In the genomic region with DNA sequence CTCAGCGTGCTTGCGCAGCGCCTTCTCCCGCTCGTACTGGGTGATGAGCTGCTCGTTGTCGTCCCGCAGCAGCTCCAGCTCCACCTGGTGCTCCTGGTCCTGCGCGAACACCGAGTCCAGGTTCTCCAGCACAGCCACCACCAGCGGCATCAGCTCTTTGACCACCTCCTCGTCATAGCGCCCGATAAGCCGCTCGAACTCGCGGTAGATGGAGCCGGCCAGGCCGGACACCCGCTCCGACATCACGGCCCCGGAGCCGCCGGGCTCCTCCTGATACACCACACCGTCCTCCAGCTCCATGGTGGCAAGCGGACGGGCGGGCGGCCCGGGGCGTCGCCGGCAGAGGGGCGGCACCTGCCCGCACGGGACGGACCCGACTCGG, we compare ENCODE assay signal across 1 cellular context.
TF ChIP-seq lines count a peak whose summit lies in the region.

No MANE protein-coding gene starts in this region.

TF ChIP-seq in K562, 482 proteins besides CTCF, POLR2A, EP300 and RAD21 (continued from another document and continues in another):
- TF ChIP-seq, protein P1, sequence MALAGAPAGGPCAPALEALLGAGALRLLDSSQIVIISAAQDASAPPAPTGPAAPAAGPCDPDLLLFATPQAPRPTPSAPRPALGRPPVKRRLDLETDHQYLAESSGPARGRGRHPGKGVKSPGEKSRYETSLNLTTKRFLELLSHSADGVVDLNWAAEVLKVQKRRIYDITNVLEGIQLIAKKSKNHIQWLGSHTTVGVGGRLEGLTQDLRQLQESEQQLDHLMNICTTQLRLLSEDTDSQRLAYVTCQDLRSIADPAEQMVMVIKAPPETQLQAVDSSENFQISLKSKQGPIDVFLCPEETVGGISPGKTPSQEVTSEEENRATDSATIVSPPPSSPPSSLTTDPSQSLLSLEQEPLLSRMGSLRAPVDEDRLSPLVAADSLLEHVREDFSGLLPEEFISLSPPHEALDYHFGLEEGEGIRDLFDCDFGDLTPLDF (CRISPR knock-in tag; IDR thresholded peaks at IDR 0.05), result no peak; the same call in 1 of the 2 replicates
- no peak for TF ChIP-seq KDM4B (IDR thresholded peaks at IDR 0.05; ENCODE audit: borderline replicate concordance in 2 of 2, low read depth in 1 of 2)
- TF ChIP-seq MXI1 (IDR thresholded peaks at IDR 0.05; ENCODE audit: low read depth, low read length), result no peak
- TF ChIP-seq ZNF311 (CRISPR knock-in tag; IDR thresholded peaks at IDR 0.05), result no peak
- TF ChIP-seq PTBP1 (IDR thresholded peaks at IDR 0.05; ENCODE audit: low read depth, low read length), result no peak
- TF ChIP-seq JUND (IDR thresholded peaks at IDR 0.05; ENCODE audit: borderline replicate concordance, low read depth, low read length), result no peak
- no peak for TF ChIP-seq JUND (tag; IDR thresholded peaks at IDR 0.05; ENCODE audit: borderline replicate concordance, low read depth, low read length)
- TF ChIP-seq CBX8 (IDR thresholded peaks at IDR 0.05; ENCODE audit: borderline replicate concordance, extremely low read depth, low read depth, low read length, poor library complexity, severe bottlenecking), result no peak
- no peak for TF ChIP-seq FOXK1 (CRISPR knock-in tag; IDR thresholded peaks at IDR 0.05; ENCODE audit: borderline replicate concordance)
- TF ChIP-seq POLR3A (IDR thresholded peaks at IDR 0.05; ENCODE audit: borderline replicate concordance, extremely low read depth, insufficient read depth, insufficient read length), result no peak
- TF ChIP-seq MITF (IDR thresholded peaks at IDR 0.05), result no peak
- TF ChIP-seq, protein P2, sequence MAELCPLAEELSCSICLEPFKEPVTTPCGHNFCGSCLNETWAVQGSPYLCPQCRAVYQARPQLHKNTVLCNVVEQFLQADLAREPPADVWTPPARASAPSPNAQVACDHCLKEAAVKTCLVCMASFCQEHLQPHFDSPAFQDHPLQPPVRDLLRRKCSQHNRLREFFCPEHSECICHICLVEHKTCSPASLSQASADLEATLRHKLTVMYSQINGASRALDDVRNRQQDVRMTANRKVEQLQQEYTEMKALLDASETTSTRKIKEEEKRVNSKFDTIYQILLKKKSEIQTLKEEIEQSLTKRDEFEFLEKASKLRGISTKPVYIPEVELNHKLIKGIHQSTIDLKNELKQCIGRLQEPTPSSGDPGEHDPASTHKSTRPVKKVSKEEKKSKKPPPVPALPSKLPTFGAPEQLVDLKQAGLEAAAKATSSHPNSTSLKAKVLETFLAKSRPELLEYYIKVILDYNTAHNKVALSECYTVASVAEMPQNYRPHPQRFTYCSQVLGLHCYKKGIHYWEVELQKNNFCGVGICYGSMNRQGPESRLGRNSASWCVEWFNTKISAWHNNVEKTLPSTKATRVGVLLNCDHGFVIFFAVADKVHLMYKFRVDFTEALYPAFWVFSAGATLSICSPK (IDR thresholded peaks at IDR 0.05; ENCODE audit: borderline replicate concordance), result no peak
- no peak for TF ChIP-seq NFIC (IDR thresholded peaks at IDR 0.05)
- TF ChIP-seq, protein P3, sequence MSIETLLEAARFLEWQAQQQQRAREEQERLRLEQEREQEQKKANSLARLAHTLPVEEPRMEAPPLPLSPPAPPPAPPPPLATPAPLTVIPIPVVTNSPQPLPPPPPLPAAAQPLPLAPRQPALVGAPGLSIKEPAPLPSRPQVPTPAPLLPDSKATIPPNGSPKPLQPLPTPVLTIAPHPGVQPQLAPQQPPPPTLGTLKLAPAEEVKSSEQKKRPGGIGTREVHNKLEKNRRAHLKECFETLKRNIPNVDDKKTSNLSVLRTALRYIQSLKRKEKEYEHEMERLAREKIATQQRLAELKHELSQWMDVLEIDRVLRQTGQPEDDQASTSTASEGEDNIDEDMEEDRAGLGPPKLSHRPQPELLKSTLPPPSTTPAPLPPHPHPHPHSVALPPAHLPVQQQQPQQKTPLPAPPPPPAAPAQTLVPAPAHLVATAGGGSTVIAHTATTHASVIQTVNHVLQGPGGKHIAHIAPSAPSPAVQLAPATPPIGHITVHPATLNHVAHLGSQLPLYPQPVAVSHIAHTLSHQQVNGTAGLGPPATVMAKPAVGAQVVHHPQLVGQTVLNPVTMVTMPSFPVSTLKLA (conservative IDR thresholded peaks at IDR 0.05), result no peak
- TF ChIP-seq RUNX1 (IDR thresholded peaks at IDR 0.05; ENCODE audit: low read depth), result no peak
- TF ChIP-seq ZNF253 (CRISPR knock-in tag; conservative IDR thresholded peaks at IDR 0.05), result no peak
- no peak for TF ChIP-seq KAT8 (IDR thresholded peaks at IDR 0.05; ENCODE audit: low read depth)
- no peak for TF ChIP-seq MTA3 (IDR thresholded peaks at IDR 0.05; ENCODE audit: borderline replicate concordance)
- no peak for TF ChIP-seq POLR2H (tag; IDR thresholded peaks at IDR 0.05; ENCODE audit: low read depth)
- no peak for TF ChIP-seq DIDO1 (tag; IDR thresholded peaks at IDR 0.05; ENCODE audit: low read depth)
- TF ChIP-seq TCFL5 (CRISPR knock-in tag; conservative IDR thresholded peaks at IDR 0.05), result no peak
- TF ChIP-seq TBP (optimal IDR thresholded peaks at IDR 0.05; ENCODE audit: low read depth, low read length), result no peak
- TF ChIP-seq ZNF830 (CRISPR knock-in tag; IDR thresholded peaks at IDR 0.05), result no peak
- TF ChIP-seq HBP1 (CRISPR knock-in tag; IDR thresholded peaks at IDR 0.05), result no peak
- peak; percentile 65 to 67 for TF ChIP-seq NRF1 (conservative IDR thresholded peaks at IDR 0.05 in 1 of 2, IDR thresholded peaks at IDR 0.05 in 1 of 2)
- peak; percentile 85 for TF ChIP-seq ZNF263 (CRISPR knock-in tag; IDR thresholded peaks at IDR 0.05; ENCODE audit: borderline replicate concordance)
- TF ChIP-seq ELF4 (CRISPR knock-in tag; IDR thresholded peaks at IDR 0.05), result no peak
- TF ChIP-seq OTX1 (CRISPR knock-in tag; IDR thresholded peaks at IDR 0.05), result no peak
- no peak for TF ChIP-seq SRSF1 (IDR thresholded peaks at IDR 0.05; ENCODE audit: low read depth, low read length)
- no peak for TF ChIP-seq ZBTB17 (CRISPR knock-in tag; IDR thresholded peaks at IDR 0.05)
- no peak for TF ChIP-seq HNRNPLL (IDR thresholded peaks at IDR 0.05; ENCODE audit: low read depth, low read length, poor library complexity, severe bottlenecking)
- no peak for TF ChIP-seq CBX5 (IDR thresholded peaks at IDR 0.05; ENCODE audit: borderline replicate concordance, low read depth)
- TF ChIP-seq GTF2E2 (tag; IDR thresholded peaks at IDR 0.05), result no peak
- TF ChIP-seq, protein P4, sequence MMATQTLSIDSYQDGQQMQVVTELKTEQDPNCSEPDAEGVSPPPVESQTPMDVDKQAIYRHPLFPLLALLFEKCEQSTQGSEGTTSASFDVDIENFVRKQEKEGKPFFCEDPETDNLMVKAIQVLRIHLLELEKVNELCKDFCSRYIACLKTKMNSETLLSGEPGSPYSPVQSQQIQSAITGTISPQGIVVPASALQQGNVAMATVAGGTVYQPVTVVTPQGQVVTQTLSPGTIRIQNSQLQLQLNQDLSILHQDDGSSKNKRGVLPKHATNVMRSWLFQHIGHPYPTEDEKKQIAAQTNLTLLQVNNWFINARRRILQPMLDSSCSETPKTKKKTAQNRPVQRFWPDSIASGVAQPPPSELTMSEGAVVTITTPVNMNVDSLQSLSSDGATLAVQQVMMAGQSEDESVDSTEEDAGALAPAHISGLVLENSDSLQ (IDR thresholded peaks at IDR 0.05), result no peak
- TF ChIP-seq E2F3 (CRISPR knock-in tag; IDR thresholded peaks at IDR 0.05), result no peak
- no peak for TF ChIP-seq NEUROD1 (IDR thresholded peaks at IDR 0.05; ENCODE audit: borderline replicate concordance, low read depth, low read length, partially characterized antibody)
- no peak for TF ChIP-seq STAT6 (CRISPR knock-in tag; IDR thresholded peaks at IDR 0.05)
- TF ChIP-seq DNMT1 (IDR thresholded peaks at IDR 0.05), result no peak
- no peak for TF ChIP-seq ATF7 (IDR thresholded peaks at IDR 0.05)
- TF ChIP-seq, protein P5, sequence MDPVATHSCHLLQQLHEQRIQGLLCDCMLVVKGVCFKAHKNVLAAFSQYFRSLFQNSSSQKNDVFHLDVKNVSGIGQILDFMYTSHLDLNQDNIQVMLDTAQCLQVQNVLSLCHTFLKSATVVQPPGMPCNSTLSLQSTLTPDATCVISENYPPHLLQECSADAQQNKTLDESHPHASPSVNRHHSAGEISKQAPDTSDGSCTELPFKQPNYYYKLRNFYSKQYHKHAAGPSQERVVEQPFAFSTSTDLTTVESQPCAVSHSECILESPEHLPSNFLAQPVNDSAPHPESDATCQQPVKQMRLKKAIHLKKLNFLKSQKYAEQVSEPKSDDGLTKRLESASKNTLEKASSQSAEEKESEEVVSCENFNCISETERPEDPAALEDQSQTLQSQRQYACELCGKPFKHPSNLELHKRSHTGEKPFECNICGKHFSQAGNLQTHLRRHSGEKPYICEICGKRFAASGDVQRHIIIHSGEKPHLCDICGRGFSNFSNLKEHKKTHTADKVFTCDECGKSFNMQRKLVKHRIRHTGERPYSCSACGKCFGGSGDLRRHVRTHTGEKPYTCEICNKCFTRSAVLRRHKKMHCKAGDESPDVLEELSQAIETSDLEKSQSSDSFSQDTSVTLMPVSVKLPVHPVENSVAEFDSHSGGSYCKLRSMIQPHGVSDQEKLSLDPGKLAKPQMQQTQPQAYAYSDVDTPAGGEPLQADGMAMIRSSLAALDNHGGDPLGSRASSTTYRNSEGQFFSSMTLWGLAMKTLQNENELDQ (CRISPR knock-in tag; IDR thresholded peaks at IDR 0.05; ENCODE audit: borderline replicate concordance), result no peak
- TF ChIP-seq CCAR2 (IDR thresholded peaks at IDR 0.05; ENCODE audit: low read depth, low read length), result no peak
- TF ChIP-seq NFRKB (IDR thresholded peaks at IDR 0.05; ENCODE audit: low read depth), result no peak
- TF ChIP-seq ZNF507 (tag; conservative IDR thresholded peaks at IDR 0.05), result no peak
- no peak for TF ChIP-seq ZBTB7A (IDR thresholded peaks at IDR 0.05; ENCODE audit: borderline replicate concordance, control insufficient read depth, low read depth, low read length)
- TF ChIP-seq NFYB (IDR thresholded peaks at IDR 0.05; ENCODE audit: extremely low read depth, insufficient read length), result no peak
- TF ChIP-seq, protein P6, sequence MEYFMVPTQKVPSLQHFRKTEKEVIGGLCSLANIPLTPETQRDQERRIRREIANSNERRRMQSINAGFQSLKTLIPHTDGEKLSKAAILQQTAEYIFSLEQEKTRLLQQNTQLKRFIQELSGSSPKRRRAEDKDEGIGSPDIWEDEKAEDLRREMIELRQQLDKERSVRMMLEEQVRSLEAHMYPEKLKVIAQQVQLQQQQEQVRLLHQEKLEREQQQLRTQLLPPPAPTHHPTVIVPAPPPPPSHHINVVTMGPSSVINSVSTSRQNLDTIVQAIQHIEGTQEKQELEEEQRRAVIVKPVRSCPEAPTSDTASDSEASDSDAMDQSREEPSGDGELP (CRISPR knock-in tag; IDR thresholded peaks at IDR 0.05; ENCODE audit: borderline replicate concordance), result peak; percentile 20; the same call in 1 of the 2 replicates
- TF ChIP-seq HDAC6 (IDR thresholded peaks at IDR 0.05; ENCODE audit: low read depth, low read length), result no peak
- no peak for TF ChIP-seq ADNP (tag; IDR thresholded peaks at IDR 0.05)
- TF ChIP-seq E2F8 (IDR thresholded peaks at IDR 0.05; ENCODE audit: low read depth, partially characterized antibody), result no peak
- TF ChIP-seq CHCHD3 (CRISPR knock-in tag; IDR thresholded peaks at IDR 0.05), result no peak
